Comparison of ENCODE assay signal across 12 cellular contexts in genomic region chr11:72950685-72951084, GRCh38.
"Had no signal": no experiment of that assay in that cellular context is flagged by ENCODE, and none has a peak within 500 bp of the region (broad histone marks: within the 10 kb centered on the region; RNA-seq: fewer than 3 reads in every experiment).

No MANE protein-coding gene starts in this region.

- H3K27me3 Mint-ChIP-seq: activated CD8-positive, alpha-beta T cell treated with anti-CD3 and anti-CD28 coated beads for 36 hours; type B pancreatic cell had no signal

- H3K36me3 Mint-ChIP-seq: activated naive CD4-positive, alpha-beta T cell treated with anti-CD3 and anti-CD28 coated beads, Interleukin-2, amount 50 U/mL, for 72 hours had no signal

- H3K4me1 ChIP-seq: parathyroid adenoma had no signal

- H3K9ac ChIP-seq: parathyroid adenoma had no signal

- H3K27ac Mint-ChIP-seq: activated CD8-positive, alpha-beta T cell treated with anti-CD3 and anti-CD28 coated beads for 36 hours; activated naive CD4-positive, alpha-beta T cell treated with anti-CD3 and anti-CD28 coated beads, Interleukin-2, amount 50 U/mL, for 72 hours; type B pancreatic cell had no signal

- H3K36me3 ChIP-seq: lower lobe of right lung had no signal

- H3K9me3 ChIP-seq: lower lobe of right lung had no signal

- H3K27me3 ChIP-seq: hepatocyte had no signal

- H3K4me3 Mint-ChIP-seq: activated CD8-positive, alpha-beta T cell treated with anti-CD3 and anti-CD28 coated beads for 36 hours; type B pancreatic cell had no signal

- H3K27ac ChIP-seq: hepatocyte, lower lobe of right lung, parathyroid adenoma, VCaP had no signal

- ATAC-seq: activated CD8-positive, alpha-beta T cell treated with anti-CD3 and anti-CD28 coated beads for 36 hours; activated naive CD4-positive, alpha-beta T cell treated with anti-CD3 and anti-CD28 coated beads, Interleukin-2, amount 50 U/mL, for 72 hours had no signal

- H3K9me3 Mint-ChIP-seq: activated CD8-positive, alpha-beta T cell treated with anti-CD3 and anti-CD28 coated beads for 36 hours; activated naive CD4-positive, alpha-beta T cell treated with anti-CD3 and anti-CD28 coated beads, Interleukin-2, amount 50 U/mL, for 72 hours; type B pancreatic cell had no signal

- H3K79me2 ChIP-seq: hepatocyte, parathyroid adenoma had no signal

- H3K4me2 ChIP-seq: hepatocyte had no signal

- H2AFZ ChIP-seq: hepatocyte, parathyroid adenoma had no signal

- DNase-seq: activated CD4-positive, alpha-beta T cell treated with anti-CD3 and anti-CD28 coated beads for 4 hours; activated CD8-positive, alpha-beta T cell treated with anti-CD3 and anti-CD28 coated beads for 36 hours; activated gamma-delta T cell; activated T-cell treated with anti-CD3 and anti-CD28 coated beads, Interleukin-2, amount 50 U/mL, for 48 hours; left colon; stimulated activated naive CD4-positive, alpha-beta T cell had no signal

- H3K4me3 ChIP-seq: hepatocyte, lower lobe of right lung had no signal
